16 cellular contexts compared by ENCODE assay signal in the genomic region with DNA sequence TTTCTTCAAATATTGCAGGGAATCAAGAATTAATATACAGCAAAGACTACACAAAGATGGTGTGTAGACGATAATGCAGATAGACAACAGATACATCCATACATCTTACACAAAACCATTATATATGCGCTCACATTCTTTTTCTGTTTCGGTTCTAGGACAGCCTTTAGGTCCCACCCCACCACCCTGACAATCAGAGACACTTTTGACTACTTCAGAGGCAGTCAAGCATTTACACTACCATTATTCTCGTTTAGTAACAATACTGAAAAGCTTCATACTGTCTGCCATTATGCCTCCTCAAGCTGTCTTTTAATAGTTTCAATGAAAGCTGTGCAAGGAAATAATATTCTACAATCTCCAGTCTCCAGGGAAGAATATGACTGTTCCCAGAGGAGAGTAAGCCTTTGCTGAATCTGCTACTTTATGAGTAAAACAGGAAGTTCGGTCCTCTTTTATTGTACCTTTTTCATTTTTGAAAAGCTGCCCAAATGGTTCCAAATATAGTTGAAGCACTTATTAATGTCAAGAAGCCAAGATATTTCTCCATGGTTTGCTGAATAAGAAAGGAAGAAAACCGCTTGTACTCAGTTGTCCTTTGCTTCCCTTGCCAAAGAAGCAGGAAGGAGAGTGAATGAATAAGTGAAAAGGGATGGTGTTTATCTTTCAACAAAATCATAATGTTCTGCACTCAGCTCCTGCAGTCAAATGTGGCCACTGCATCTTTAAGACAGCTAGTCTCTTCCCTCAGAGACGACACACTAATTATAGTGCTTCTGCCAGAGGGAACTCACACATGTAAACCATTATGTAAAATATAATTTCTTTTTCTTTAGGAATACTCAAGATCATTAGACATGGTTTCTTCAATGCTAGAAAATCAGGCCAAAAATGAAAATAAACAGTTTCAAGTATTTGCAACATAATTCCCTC.
DNase-seq lines count a peak whose midpoint lies in the region; ATAC-seq and TF ChIP-seq lines count a peak whose summit lies in the region.
"Had no signal": no experiment of that assay in that cellular context is flagged by ENCODE, and none has a peak within 500 bp of the region (broad histone marks: within the 10 kb centered on the region; RNA-seq: fewer than 3 reads in every experiment).

No MANE protein-coding gene starts in this region.

- H3K9me2 ChIP-seq in SK-N-SH = no peaks in the 10 kb centered on the region

- H3K79me1 ChIP-seq in H9 (ENCODE audit: insufficient read depth, low read depth, low read length, poor library complexity, severe bottlenecking) = no peaks in the 10 kb centered on the region

- no peak overlapping the region for H3K18ac ChIP-seq in H9 (ENCODE audit: insufficient read length, low read depth, low read length)

- H2BK12ac ChIP-seq in H9 (ENCODE audit: insufficient read length, low read depth, low read length) = no peak overlapping the region

- CTCF ChIA-PET in SK-N-SH (lab: Yijun Ruan, JAX) = interaction anchor here (0.7 kb wide), 1 partner anchor 189 kb away, joined by 3 read pairs; no protein-coding TSS in a partner anchor

- POLR2A ChIA-PET in SK-N-SH (lab: Yijun Ruan, JAX) = no interaction called here

- no peak; the same call in 2 of the 3 replicates for ATAC-seq in SK-N-SH treated with all-trans-retinoic acid at 6 μM for 48 hours
- ATAC-seq: A549; activated CD8-positive, alpha-beta T cell treated with anti-CD3 and anti-CD28 coated beads, Interleukin-2, amount 10 ng/mL, durations not matched to agents 7 days and 5 days; T-helper 17 cell had no signal

- H3K4me3 Mint-ChIP-seq in H9 = no peak overlapping the region
- H3K4me3 Mint-ChIP-seq: activated CD8-positive, alpha-beta T cell treated with anti-CD3 and anti-CD28 coated beads, Interleukin-2, amount 10 ng/mL, durations not matched to agents 7 days and 5 days; activated naive CD4-positive, alpha-beta T cell treated with anti-CD3 and anti-CD28 coated beads, Interleukin-2, amount 50 U/mL, for 24 hours; T-helper 17 cell had no signal

- H3K4me2 ChIP-seq in SK-N-SH (0 out of 2 replicates have a peak overlapping the region, but pooled peaks have one; percentile 26), skeletal muscle satellite cell (ENCODE audit: low read length) (peak overlapping the region; percentile 59), H9 (ENCODE audit: insufficient read depth, insufficient read length, low read length) (no peak overlapping the region)
- H3K4me2 ChIP-seq: A549 had no signal

- H2AK5ac ChIP-seq in H9 (ENCODE audit: insufficient read length, low read length) = no peak overlapping the region

- no peak overlapping the region for H3K4ac ChIP-seq in H9 (ENCODE audit: low read depth, low read length)

- H2AFZ ChIP-seq in SK-N-SH (ENCODE audit: low read depth) (no peak overlapping the region; the same call in 1 of the 2 replicates), H9 (ENCODE audit: low read length) (no peak overlapping the region)

- peak overlapping the region in 1 of 2 experiments; percentile 22; a peak in 1 of 4 replicates for H3K27ac ChIP-seq in SK-N-SH (ENCODE audit: low read depth in 2 of 2, low read length in 1 of 2)
- H3K27ac ChIP-seq in SK-N-MC = peak overlapping the region; percentile 92
- no peak overlapping the region for H3K27ac ChIP-seq in H9 (ENCODE audit: insufficient read length, low read depth, low read length)
- H3K27ac ChIP-seq: A549 had no signal

- H3K14ac ChIP-seq in H9 (ENCODE audit: insufficient read depth, low read length) = no peak overlapping the region

- no peak overlapping the region for H4K5ac ChIP-seq in H9 (ENCODE audit: insufficient read length, low read depth, low read length)

- H3K27me3 Mint-ChIP-seq in H9 (ENCODE audit: low read depth) = no peaks in the 10 kb centered on the region
- H3K27me3 Mint-ChIP-seq: activated naive CD4-positive, alpha-beta T cell treated with anti-CD3 and anti-CD28 coated beads, Interleukin-2, amount 50 U/mL, for 24 hours; T-helper 17 cell had no signal

- TF ChIP-seq RAD21 in SK-N-SH (IDR thresholded peaks at IDR 0.05; ENCODE audit: low read length) = no peak

- H3K23ac ChIP-seq in H9 (ENCODE audit: insufficient read length, low read depth, low read length) = no peak overlapping the region

- H2BK15ac ChIP-seq in H9 (ENCODE audit: low read depth, low read length) = no peak overlapping the region

- WGBS in SK-N-SH (ENCODE audit: low lambda C conversion rate) = 70% methylated on average over 7 of the region's 7 CpGs
- no CpG with 5 or more reads among the region's 7 CpGs for WGBS in H9 (ENCODE audit: extremely low coverage, insufficient read length, low lambda C conversion rate)

- H3T11ph ChIP-seq in H9 (ENCODE audit: low read length) = no peak overlapping the region

- H3K4me3 ChIP-seq in SK-N-SH (ENCODE audit: low read depth in 2 of 2, low read length in 1 of 2) (no peak overlapping the region), SK-N-MC (peak overlapping the region; percentile 73), foreskin fibroblast (ENCODE audit: low read depth in 1 of 2, low read length in 2 of 2) (peak overlapping the region in 1 of 2 donors; percentile 2), skeletal muscle satellite cell (ENCODE audit: low read length) (no peak overlapping the region)
- H3K4me3 ChIP-seq: A549, tibial nerve had no signal

- no peak overlapping the region for H4K8ac ChIP-seq in H9 (replicated peaks; ENCODE audit: insufficient read length, low read depth, low read length)

- in situ Hi-C loops in KBM-7 (cut with MboI; ENCODE audit: low pct_unique_long_range_greater_than_20kb, low sequenced_read_pairs) = no loop called here

- H3K4me1 ChIP-seq in SK-N-SH (ENCODE audit: control insufficient read depth in 1 of 2, insufficient read depth in 2 of 2, low read depth in 1 of 2, low read length in 1 of 2) = peaks cover 0 to 4% of the 10 kb centered on the region in 2 experiments; a peak in 3 of 4 replicates
- H3K4me1 ChIP-seq in skeletal muscle satellite cell (ENCODE audit: control insufficient read depth, insufficient read depth, low read length) = peaks cover 20% of the 10 kb centered on the region
- no peaks in the 10 kb centered on the region; the same call in 1 of the 2 replicates for H3K4me1 ChIP-seq in H9 (ENCODE audit: insufficient read depth, low read length)
- H3K4me1 ChIP-seq: A549 had no signal

- H3K27ac Mint-ChIP-seq in H9 = no peak overlapping the region
- H3K27ac Mint-ChIP-seq: activated CD8-positive, alpha-beta T cell treated with anti-CD3 and anti-CD28 coated beads, Interleukin-2, amount 10 ng/mL, durations not matched to agents 7 days and 5 days; activated naive CD4-positive, alpha-beta T cell treated with anti-CD3 and anti-CD28 coated beads, Interleukin-2, amount 50 U/mL, for 24 hours; T-helper 17 cell had no signal

- no peaks in the 10 kb centered on the region for H3K23me2 ChIP-seq in H9 (ENCODE audit: insufficient read length, low read depth, low read length, poor library complexity, severe bottlenecking)

- no peak overlapping the region for H2BK20ac ChIP-seq in H9 (ENCODE audit: low read depth, low read length, poor library complexity, severe bottlenecking)

- no peak overlapping the region for H3K56ac ChIP-seq in H9 (ENCODE audit: insufficient read length, low read depth, low read length)

- TF ChIP-seq CTCF in SK-N-SH (IDR thresholded peaks at IDR 0.05) (no peak), foreskin fibroblast (IDR thresholded peaks at IDR 0.05; ENCODE audit: low read depth, low read length) (no peak), H9 (conservative IDR thresholded peaks at IDR 0.05) (no peak)

- H4K91ac ChIP-seq in H9 (ENCODE audit: insufficient read length, low read depth, low read length) = no peak overlapping the region

- H3K9me3 ChIP-seq in SK-N-SH = no peaks in the 10 kb centered on the region
- no peaks in the 10 kb centered on the region for H3K9me3 ChIP-seq in SK-N-MC (ENCODE audit: low read depth, low read length)
- H3K9me3 ChIP-seq in skeletal muscle satellite cell (replicated peaks; ENCODE audit: low read length) = no peaks in the 10 kb centered on the region
- no peaks in the 10 kb centered on the region for H3K9me3 ChIP-seq in H9 (ENCODE audit: control insufficient read depth, low read depth, low read length)
- H3K9me3 ChIP-seq: A549, tibial nerve had no signal

- no peak for TF ChIP-seq EP300 in SK-N-SH (IDR thresholded peaks at IDR 0.05; ENCODE audit: borderline replicate concordance in 1 of 2, low read depth in 1 of 2, low read length in 1 of 2)

- H3K36me3 Mint-ChIP-seq in H9 (ENCODE audit: insufficient read depth in 1 of 3, low read depth in 3 of 3) = no peaks in the 10 kb centered on the region; a peak in 1 of 7 replicates

- H3K27me3 ChIP-seq in SK-N-SH (ENCODE audit: insufficient read depth) (no peaks in the 10 kb centered on the region), skeletal muscle satellite cell (ENCODE audit: control insufficient read depth, insufficient read depth, low read length) (no peaks in the 10 kb centered on the region), H9 (ENCODE audit: insufficient read depth, low read length) (no peaks in the 10 kb centered on the region)
- H3K27me3 ChIP-seq: tibial nerve had no signal

- no peaks in the 10 kb centered on the region for H3F3A ChIP-seq in SK-N-SH (replicated peaks; ENCODE audit: insufficient read depth)

- H3K9ac ChIP-seq in SK-N-SH = no peak overlapping the region
- no peak overlapping the region for H3K9ac ChIP-seq in SK-N-MC (ENCODE audit: insufficient read length)
- no peak overlapping the region for H3K9ac ChIP-seq in skeletal muscle satellite cell (ENCODE audit: low read depth, low read length)
- H3K9ac ChIP-seq in H9 (ENCODE audit: extremely low read depth, insufficient read length, low read length) = no peak overlapping the region

- H3K79me2 ChIP-seq in SK-N-SH (ENCODE audit: insufficient read depth) (no peaks in the 10 kb centered on the region), H9 (ENCODE audit: insufficient read depth, low read length) (peaks cover 1% of the 10 kb centered on the region; the same call in 1 of the 2 replicates)

- H4K20me1 ChIP-seq in SK-N-SH (ENCODE audit: insufficient read depth) (no peaks in the 10 kb centered on the region), H9 (ENCODE audit: control insufficient read depth, insufficient read depth, insufficient read length) (no peaks in the 10 kb centered on the region)

- H3K36me3 ChIP-seq in SK-N-SH (replicated peaks in 1 of 2; ENCODE audit: control insufficient read depth in 1 of 2, insufficient read depth in 2 of 2, low read length in 1 of 2) = no peaks in the 10 kb centered on the region
- H3K36me3 ChIP-seq in SK-N-MC (ENCODE audit: insufficient read depth, low read length) = no peaks in the 10 kb centered on the region
- no peaks in the 10 kb centered on the region for H3K36me3 ChIP-seq in skeletal muscle satellite cell (ENCODE audit: insufficient read depth, low read length)
- H3K36me3 ChIP-seq: tibial nerve had no signal

- no peak overlapping the region for H2BK120ac ChIP-seq in H9 (ENCODE audit: low read depth, low read length, poor library complexity, severe bottlenecking)

- DNase-seq in SK-N-SH (no peak), SK-N-MC (ENCODE audit: low read depth, low spot score) (peak; percentile 99), foreskin fibroblast (peak; percentile 28 to 52), KBM-7 (no peak), H9 (no peak), activated gamma-delta T cell treated with Interleukin-2 at 50 U/mL for 16 hours (no peak)
- DNase-seq: activated CD8-positive, alpha-beta T cell treated with anti-CD3 and anti-CD28 coated beads, Interleukin-2, amount 10 ng/mL, durations not matched to agents 7 days and 5 days; GDM1; NCI-H1694; right cardiac atrium; T-helper 17 cell had no signal

- no peak overlapping the region for H2BK5ac ChIP-seq in H9 (ENCODE audit: insufficient read length, low read length)

- no peaks in the 10 kb centered on the region for H3K4me1 Mint-ChIP-seq in H9

- no peaks in the 10 kb centered on the region; a peak in 1 of 5 replicates for H3K9me3 Mint-ChIP-seq in H9
- H3K9me3 Mint-ChIP-seq: activated naive CD4-positive, alpha-beta T cell treated with anti-CD3 and anti-CD28 coated beads, Interleukin-2, amount 50 U/mL, for 24 hours had no signal

Comparison
In these comparisons a context has a peak if more than half of its experiments do, and no peak if none do; other contexts are left out.
1. DNase-seq: peak in SK-N-MC (single experiment) and foreskin fibroblast (2 of 2); none in SK-N-SH (single experiment), KBM-7 (single experiment), H9 (single experiment) and activated gamma-delta T cell treated with Interleukin-2 at 50 U/mL for 16 hours (single experiment).